2 cellular contexts compared by ENCODE assay signal in the genomic region with DNA sequence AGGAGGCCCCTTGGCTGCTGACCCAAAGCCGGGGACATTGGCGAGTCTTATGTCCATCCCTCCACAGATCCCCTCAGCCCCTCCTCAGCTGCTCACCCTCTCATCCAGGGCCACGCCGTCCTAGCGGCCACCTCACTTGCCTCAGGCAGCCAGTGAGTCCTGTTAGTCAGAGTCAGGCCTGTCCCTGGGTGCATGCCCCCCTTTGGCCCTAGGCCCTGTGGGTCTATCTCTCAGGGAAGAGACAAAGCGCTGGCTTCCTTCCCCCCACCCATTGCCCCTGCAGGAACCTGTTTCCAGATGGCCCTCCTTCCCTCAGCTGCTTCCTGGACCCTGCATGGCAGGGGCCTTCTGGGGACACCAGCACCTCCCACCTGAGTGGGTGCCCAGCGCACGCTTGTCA.
A peak's percentile ranks its signal among the peaks of the same experiment; 100 is the strongest.
TF ChIP-seq lines count a peak whose summit lies in the region.

No MANE protein-coding gene starts in this region.

TF ChIP-seq in HepG2, 621 proteins besides CTCF, POLR2A, EP300 and RAD21 (continued from another document):
- TF ChIP-seq, protein P1, sequence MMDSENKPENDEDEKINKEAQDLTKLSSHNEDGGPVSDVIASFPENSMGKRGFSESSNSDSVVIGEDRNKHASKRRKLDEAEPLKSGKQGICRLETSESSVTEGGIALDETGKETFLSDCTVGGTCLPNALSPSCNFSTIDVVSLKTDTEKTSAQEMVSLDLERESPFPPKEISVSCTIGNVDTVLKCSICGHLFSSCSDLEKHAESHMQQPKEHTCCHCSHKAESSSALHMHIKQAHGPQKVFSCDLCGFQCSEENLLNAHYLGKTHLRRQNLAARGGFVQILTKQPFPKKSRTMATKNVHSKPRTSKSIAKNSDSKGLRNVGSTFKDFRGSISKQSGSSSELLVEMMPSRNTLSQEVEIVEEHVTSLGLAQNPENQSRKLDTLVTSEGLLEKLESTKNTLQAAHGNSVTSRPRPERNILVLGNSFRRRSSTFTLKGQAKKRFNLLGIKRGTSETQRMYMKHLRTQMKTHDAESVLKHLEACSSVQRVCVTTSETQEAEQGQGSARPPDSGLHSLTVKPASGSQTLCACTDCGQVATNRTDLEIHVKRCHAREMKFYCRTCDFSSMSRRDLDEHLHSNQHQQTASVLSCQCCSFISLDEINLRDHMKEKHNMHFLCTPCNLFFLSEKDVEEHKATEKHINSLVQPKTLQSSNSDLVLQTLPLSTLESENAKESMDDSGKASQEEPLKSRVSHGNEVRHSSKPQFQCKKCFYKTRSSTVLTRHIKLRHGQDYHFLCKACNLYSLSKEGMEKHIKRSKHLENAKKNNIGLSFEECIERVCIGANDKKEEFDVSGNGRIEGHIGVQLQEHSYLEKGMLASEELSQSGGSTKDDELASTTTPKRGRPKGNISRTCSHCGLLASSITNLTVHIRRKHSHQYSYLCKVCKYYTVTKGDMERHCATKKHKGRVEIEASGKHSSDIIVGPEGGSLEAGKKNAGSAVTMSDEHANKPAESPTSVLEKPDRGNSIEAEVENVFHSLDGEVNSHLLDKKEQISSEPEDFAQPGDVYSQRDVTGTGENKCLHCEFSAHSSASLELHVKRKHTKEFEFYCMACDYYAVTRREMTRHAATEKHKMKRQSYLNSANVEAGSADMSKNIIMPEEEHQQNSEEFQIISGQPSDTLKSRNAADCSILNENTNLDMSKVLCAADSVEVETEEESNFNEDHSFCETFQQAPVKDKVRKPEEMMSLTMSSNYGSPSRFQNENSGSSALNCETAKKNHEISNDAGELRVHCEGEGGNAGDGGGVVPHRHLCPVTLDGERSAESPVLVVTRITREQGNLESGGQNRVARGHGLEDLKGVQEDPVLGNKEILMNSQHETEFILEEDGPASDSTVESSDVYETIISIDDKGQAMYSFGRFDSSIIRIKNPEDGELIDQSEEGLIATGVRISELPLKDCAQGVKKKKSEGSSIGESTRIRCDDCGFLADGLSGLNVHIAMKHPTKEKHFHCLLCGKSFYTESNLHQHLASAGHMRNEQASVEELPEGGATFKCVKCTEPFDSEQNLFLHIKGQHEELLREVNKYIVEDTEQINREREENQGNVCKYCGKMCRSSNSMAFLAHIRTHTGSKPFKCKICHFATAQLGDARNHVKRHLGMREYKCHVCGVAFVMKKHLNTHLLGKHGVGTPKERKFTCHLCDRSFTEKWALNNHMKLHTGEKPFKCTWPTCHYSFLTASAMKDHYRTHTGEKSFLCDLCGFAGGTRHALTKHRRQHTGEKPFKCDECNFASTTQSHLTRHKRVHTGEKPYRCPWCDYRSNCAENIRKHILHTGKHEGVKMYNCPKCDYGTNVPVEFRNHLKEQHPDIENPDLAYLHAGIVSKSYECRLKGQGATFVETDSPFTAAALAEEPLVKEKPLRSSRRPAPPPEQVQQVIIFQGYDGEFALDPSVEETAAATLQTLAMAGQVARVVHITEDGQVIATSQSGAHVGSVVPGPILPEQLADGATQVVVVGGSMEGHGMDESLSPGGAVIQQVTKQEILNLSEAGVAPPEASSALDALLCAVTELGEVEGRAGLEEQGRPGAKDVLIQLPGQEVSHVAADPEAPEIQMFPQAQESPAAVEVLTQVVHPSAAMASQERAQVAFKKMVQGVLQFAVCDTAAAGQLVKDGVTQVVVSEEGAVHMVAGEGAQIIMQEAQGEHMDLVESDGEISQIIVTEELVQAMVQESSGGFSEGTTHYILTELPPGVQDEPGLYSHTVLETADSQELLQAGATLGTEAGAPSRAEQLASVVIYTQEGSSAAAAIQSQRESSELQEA (CRISPR knock-in tag; IDR thresholded peaks at IDR 0.05; ENCODE audit: not compliant biosample characterization) = peak; percentile 9
- TF ChIP-seq JARID2 (CRISPR knock-in tag; IDR thresholded peaks at IDR 0.05; ENCODE audit: insufficient replicate concordance) = peak; percentile 52
- TF ChIP-seq AHDC1 (CRISPR knock-in tag; IDR thresholded peaks at IDR 0.05; ENCODE audit: borderline replicate concordance) = no peak

TF ChIP-seq in SK-N-SH treated with all-trans-retinoic acid at 6 μM for 48 hours, 23 proteins besides CTCF, POLR2A, EP300 and RAD21 (continued from another document):
- TF ChIP-seq CREB5 (CRISPR knock-in tag; IDR thresholded peaks at IDR 0.05; ENCODE audit: low read depth) = no peak
